Comparison of ENCODE assay signal across 25 cellular contexts in the genomic region with DNA sequence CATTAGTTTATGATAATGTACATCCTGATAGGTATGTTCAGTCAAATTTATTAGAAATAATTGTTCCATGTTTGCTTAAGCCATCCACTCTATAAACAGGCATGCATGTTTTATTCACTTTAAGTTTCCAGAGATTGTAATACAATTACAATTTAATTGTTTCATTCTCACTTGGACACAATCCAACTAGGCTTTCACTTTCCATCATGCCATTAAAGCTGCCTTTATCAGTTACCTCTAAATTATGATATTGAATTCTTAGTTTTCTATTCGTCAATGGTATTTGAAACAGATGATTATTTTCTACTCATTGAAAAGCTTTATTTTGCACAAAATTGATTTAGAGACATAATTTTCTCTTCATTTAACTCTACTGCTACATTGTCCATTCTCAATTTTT.
DNase-seq lines count a peak whose midpoint lies in the region; ATAC-seq and TF ChIP-seq lines count a peak whose summit lies in the region.
"Had no signal": no experiment of that assay in that cellular context is flagged by ENCODE, and none has a peak within 500 bp of the region (broad histone marks: within the 10 kb centered on the region; RNA-seq: fewer than 3 reads in every experiment).

No MANE protein-coding gene starts in this region.

- H3F3A ChIP-seq in SK-N-SH (replicated peaks; ENCODE audit: insufficient read depth) = no peaks in the 10 kb centered on the region

- H2AFZ ChIP-seq in SK-N-SH (ENCODE audit: low read depth) = no peak overlapping the region
- H2AFZ ChIP-seq: GM23248 had no signal

- H3K4me3 Mint-ChIP-seq in T-cell = no peak overlapping the region
- H3K4me3 Mint-ChIP-seq: CD4-positive, alpha-beta memory T cell; HFFc6 had no signal

- no peaks in the 10 kb centered on the region for H3K79me2 ChIP-seq in SK-N-SH (ENCODE audit: insufficient read depth)

- H3K27me3 ChIP-seq in SK-N-SH (ENCODE audit: insufficient read depth) = no peaks in the 10 kb centered on the region
- H3K27me3 ChIP-seq: MG63, SJSA1 had no signal

- no peaks in the 10 kb centered on the region for H3K9me2 ChIP-seq in SK-N-SH

- H3K27ac ChIP-seq in SK-N-SH (ENCODE audit: low read depth in 2 of 2, low read length in 1 of 2) = peak overlapping the region in 1 of 2 experiments; percentile 98; a peak in 2 of 4 replicates
- H3K27ac ChIP-seq: GM23248, SJSA1 had no signal

- H3K4me3 ChIP-seq in SK-N-SH (ENCODE audit: low read depth in 2 of 2, low read length in 1 of 2) = no peak overlapping the region
- H3K4me3 ChIP-seq: GM23248, MG63, SJSA1 had no signal

- H3K36me3 ChIP-seq in SK-N-SH (replicated peaks in 1 of 2; ENCODE audit: control insufficient read depth in 1 of 2, insufficient read depth in 2 of 2, low read length in 1 of 2) = no peaks in the 10 kb centered on the region
- H3K36me3 ChIP-seq: MG63, SJSA1 had no signal

- no peak overlapping the region for H3K27ac Mint-ChIP-seq in T-cell
- H3K27ac Mint-ChIP-seq: CD4-positive, alpha-beta memory T cell; HFFc6 had no signal

- H3K9me3 ChIP-seq in SK-N-SH = peaks cover 13% of the 10 kb centered on the region
- H3K9me3 ChIP-seq: MG63, SJSA1 had no signal

- POLR2A ChIA-PET in SK-N-SH (lab: Yijun Ruan, JAX) = interaction anchor here (0.6 kb wide), 1 partner anchor 1156 kb away, joined by 3 read pairs; no protein-coding TSS in a partner anchor
- POLR2A ChIA-PET in T-cell (lab: Charles Lee) = interaction anchor here in 1 of 2 donors (0.6 kb wide), 1 partner anchor 37 kb away, joined by 3 read pairs; no protein-coding TSS in a partner anchor

- peaks cover 6 to 43% (median 12%) of the 10 kb centered on the region in 3 donors for H3K9me3 Mint-ChIP-seq in T-cell

- no peak for TF ChIP-seq CTCF in SK-N-SH (IDR thresholded peaks at IDR 0.05)

- CTCF ChIA-PET in SK-N-SH (lab: Yijun Ruan, JAX) (interaction anchor here (1.0 kb wide), 1 partner anchor 1148 kb away, joined by 5 read pairs; no protein-coding TSS in a partner anchor), T-cell (lab: Charles Lee) (no interaction called here)

- DNase-seq in NCI-H82 treated with DMSO at 0.1 percent for 48 hours (lab: John Stamatoyannopoulos, UW; ENCODE audit: unreplicated experiment) (peak; percentile 2), NCI-H82 (lab: John Stamatoyannopoulos, UW) (no peak), NCI-H1105 (lab: John Stamatoyannopoulos, UW) (peak; percentile 34), SK-N-SH (peak; percentile 4), T-cell (no peak)
- DNase-seq: AML-193; C1 segment of cervical spinal cord; CD4-positive, alpha-beta memory T cell; DMS153; DND-41; GM23248; H7; HFFc6; IMR-90; KG1; MG63; NCI-H146; NCI-H1930; NCI-H2227 treated with DMSO at 0.1 percent for 48 hours; NCI-H526 treated with DMSO at 0.1 percent for 48 hours; Right ventricle myocardium superior; RPMI8226 had no signal

- no peaks in the 10 kb centered on the region for H3K4me1 Mint-ChIP-seq in T-cell
- H3K4me1 Mint-ChIP-seq: CD4-positive, alpha-beta memory T cell had no signal

- H3K9ac ChIP-seq in SK-N-SH = no peak overlapping the region
- H3K9ac ChIP-seq: GM23248 had no signal

- no peak for ATAC-seq in GM21381 (IDR thresholded peaks at IDR 0.05; ENCODE audit: unreplicated experiment)
- no peak for ATAC-seq in GM19395 (IDR thresholded peaks at IDR 0.05; ENCODE audit: unreplicated experiment)
- no peak for ATAC-seq in T-cell (replicated peaks in 1 of 4)

- H4K20me1 ChIP-seq in SK-N-SH (ENCODE audit: insufficient read depth) = no peaks in the 10 kb centered on the region

- 12% methylated on average over 1 of the region's 1 CpG for WGBS in SK-N-SH (ENCODE audit: low lambda C conversion rate)

- no peaks in the 10 kb centered on the region for H3K27me3 Mint-ChIP-seq in T-cell
- H3K27me3 Mint-ChIP-seq: CD4-positive, alpha-beta memory T cell had no signal

- no peak overlapping the region for H3K4me2 ChIP-seq in SK-N-SH

- H3K36me3 Mint-ChIP-seq in T-cell = no peaks in the 10 kb centered on the region
- H3K36me3 Mint-ChIP-seq: CD4-positive, alpha-beta memory T cell had no signal

- TF ChIP-seq EP300 in SK-N-SH (IDR thresholded peaks at IDR 0.05; ENCODE audit: borderline replicate concordance in 1 of 2, low read depth in 1 of 2, low read length in 1 of 2) = no peak; a peak in 1 of 4 replicates

- TF ChIP-seq RAD21 in SK-N-SH (IDR thresholded peaks at IDR 0.05; ENCODE audit: low read length) = peak; percentile 28; the same call in 1 of the 2 replicates

- no peaks in the 10 kb centered on the region; a peak in 2 of 4 replicates for H3K4me1 ChIP-seq in SK-N-SH (ENCODE audit: control insufficient read depth in 1 of 2, insufficient read depth in 2 of 2, low read depth in 1 of 2, low read length in 1 of 2)
- H3K4me1 ChIP-seq: SJSA1 had no signal

TF ChIP-seq in SK-N-SH, 30 proteins besides CTCF, POLR2A, EP300 and RAD21:
- TF ChIP-seq FOXM1 (IDR thresholded peaks at IDR 0.05; ENCODE audit: low read depth) (no peak), FOXJ3 (CRISPR knock-in tag; IDR thresholded peaks at IDR 0.05) (0 out of 2 replicates have a peak, but pooled peaks have one; percentile 5), CHD2 (IDR thresholded peaks at IDR 0.05; ENCODE audit: low read length, partially characterized antibody) (peak; percentile 35), JUND (IDR thresholded peaks at IDR 0.05) (no peak), RFX5 (IDR thresholded peaks at IDR 0.05; ENCODE audit: low read length) (no peak)
TF ChIP-seq in SK-N-SH: peak in this region for 2.

Comparison
In these comparisons a context has a peak if more than half of its experiments do, and no peak if none do; other contexts are left out.
1. DNase-seq: peak in NCI-H82 treated with DMSO at 0.1 percent for 48 hours (single experiment), NCI-H1105 (single experiment) and SK-N-SH (single experiment); none in NCI-H82 (single experiment) and T-cell (0 of 34).